ENCODE assay signal across 1 cellular context in the genomic region with DNA sequence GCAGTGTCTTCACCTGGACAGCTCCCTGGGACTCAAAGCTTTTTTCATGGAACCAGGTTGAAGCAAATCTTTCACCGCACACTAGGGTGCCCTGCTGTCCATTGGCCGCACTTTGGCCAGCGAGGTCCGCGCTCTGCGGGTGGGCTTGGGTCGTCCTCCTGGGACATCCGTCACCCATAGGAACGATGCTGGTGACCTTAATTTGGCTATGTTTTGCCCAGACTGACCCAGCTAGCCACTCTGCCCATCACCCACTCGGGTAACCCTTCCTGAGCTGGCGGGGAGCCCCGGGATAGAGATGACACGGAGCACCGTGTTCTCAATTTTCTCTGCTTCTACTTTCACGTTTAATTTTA.
TF ChIP-seq lines count a peak whose summit lies in the region.

No MANE protein-coding gene starts in this region.

TF ChIP-seq in GM23338, 12 proteins besides CTCF, POLR2A, EP300 and RAD21 (continued from another document):
- TF ChIP-seq, protein P1, sequence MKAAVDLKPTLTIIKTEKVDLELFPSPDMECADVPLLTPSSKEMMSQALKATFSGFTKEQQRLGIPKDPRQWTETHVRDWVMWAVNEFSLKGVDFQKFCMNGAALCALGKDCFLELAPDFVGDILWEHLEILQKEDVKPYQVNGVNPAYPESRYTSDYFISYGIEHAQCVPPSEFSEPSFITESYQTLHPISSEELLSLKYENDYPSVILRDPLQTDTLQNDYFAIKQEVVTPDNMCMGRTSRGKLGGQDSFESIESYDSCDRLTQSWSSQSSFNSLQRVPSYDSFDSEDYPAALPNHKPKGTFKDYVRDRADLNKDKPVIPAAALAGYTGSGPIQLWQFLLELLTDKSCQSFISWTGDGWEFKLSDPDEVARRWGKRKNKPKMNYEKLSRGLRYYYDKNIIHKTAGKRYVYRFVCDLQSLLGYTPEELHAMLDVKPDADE (IDR thresholded peaks at IDR 0.05): no peak
- TF ChIP-seq EZH2 (IDR thresholded peaks at IDR 0.05; ENCODE audit: low read depth, unreplicated experiment) (no peak), EZH2phosphoT487 (IDR thresholded peaks at IDR 0.05; ENCODE audit: unreplicated experiment) (no peak), POLR2AphosphoS5 (IDR thresholded peaks at IDR 0.05; ENCODE audit: low read depth) (no peak), JUNB (IDR thresholded peaks at IDR 0.05; ENCODE audit: unreplicated experiment) (no peak), STAT1 (IDR thresholded peaks at IDR 0.05; ENCODE audit: unreplicated experiment) (no peak), CREB1 (CRISPR knock-in tag; IDR thresholded peaks at IDR 0.05; ENCODE audit: low read depth) (no peak), ZNF114 (CRISPR knock-in tag; IDR thresholded peaks at IDR 0.05) (no peak)
- TF ChIP-seq, protein P2, sequence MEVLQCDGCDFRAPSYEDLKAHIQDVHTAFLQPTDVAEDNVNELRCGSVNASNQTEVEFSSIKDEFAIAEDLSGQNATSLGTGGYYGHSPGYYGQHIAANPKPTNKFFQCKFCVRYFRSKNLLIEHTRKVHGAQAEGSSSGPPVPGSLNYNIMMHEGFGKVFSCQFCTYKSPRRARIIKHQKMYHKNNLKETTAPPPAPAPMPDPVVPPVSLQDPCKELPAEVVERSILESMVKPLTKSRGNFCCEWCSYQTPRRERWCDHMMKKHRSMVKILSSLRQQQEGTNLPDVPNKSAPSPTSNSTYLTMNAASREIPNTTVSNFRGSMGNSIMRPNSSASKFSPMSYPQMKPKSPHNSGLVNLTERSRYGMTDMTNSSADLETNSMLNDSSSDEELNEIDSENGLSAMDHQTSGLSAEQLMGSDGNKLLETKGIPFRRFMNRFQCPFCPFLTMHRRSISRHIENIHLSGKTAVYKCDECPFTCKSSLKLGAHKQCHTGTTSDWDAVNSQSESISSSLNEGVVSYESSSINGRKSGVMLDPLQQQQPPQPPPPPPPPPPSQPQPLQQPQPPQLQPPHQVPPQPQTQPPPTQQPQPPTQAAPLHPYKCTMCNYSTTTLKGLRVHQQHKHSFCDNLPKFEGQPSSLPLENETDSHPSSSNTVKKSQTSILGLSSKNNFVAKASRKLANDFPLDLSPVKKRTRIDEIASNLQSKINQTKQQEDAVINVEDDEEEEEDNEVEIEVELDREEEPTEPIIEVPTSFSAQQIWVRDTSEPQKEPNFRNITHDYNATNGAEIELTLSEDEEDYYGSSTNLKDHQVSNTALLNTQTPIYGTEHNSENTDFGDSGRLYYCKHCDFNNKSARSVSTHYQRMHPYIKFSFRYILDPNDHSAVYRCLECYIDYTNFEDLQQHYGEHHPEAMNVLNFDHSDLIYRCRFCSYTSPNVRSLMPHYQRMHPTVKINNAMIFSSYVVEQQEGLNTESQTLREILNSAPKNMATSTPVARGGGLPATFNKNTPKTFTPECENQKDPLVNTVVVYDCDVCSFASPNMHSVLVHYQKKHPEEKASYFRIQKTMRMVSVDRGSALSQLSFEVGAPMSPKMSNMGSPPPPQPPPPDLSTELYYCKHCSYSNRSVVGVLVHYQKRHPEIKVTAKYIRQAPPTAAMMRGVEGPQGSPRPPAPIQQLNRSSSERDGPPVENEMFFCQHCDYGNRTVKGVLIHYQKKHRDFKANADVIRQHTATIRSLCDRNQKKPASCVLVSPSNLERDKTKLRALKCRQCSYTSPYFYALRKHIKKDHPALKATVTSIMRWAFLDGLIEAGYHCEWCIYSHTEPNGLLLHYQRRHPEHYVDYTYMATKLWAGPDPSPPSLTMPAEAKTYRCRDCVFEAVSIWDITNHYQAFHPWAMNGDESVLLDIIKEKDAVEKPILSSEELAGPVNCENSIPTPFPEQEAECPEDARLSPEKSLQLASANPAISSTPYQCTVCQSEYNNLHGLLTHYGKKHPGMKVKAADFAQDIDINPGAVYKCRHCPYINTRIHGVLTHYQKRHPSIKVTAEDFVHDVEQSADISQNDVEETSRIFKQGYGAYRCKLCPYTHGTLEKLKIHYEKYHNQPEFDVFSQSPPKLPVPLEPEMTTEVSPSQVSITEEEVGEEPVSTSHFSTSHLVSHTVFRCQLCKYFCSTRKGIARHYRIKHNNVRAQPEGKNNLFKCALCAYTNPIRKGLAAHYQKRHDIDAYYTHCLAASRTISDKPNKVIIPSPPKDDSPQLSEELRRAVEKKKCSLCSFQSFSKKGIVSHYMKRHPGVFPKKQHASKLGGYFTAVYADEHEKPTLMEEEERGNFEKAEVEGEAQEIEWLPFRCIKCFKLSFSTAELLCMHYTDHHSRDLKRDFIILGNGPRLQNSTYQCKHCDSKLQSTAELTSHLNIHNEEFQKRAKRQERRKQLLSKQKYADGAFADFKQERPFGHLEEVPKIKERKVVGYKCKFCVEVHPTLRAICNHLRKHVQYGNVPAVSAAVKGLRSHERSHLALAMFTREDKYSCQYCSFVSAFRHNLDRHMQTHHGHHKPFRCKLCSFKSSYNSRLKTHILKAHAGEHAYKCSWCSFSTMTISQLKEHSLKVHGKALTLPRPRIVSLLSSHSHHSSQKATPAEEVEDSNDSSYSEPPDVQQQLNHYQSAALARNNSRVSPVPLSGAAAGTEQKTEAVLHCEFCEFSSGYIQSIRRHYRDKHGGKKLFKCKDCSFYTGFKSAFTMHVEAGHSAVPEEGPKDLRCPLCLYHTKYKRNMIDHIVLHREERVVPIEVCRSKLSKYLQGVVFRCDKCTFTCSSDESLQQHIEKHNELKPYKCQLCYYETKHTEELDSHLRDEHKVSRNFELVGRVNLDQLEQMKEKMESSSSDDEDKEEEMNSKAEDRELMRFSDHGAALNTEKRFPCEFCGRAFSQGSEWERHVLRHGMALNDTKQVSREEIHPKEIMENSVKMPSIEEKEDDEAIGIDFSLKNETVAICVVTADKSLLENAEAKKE (CRISPR knock-in tag; IDR thresholded peaks at IDR 0.05): no peak
- TF ChIP-seq, protein P3, sequence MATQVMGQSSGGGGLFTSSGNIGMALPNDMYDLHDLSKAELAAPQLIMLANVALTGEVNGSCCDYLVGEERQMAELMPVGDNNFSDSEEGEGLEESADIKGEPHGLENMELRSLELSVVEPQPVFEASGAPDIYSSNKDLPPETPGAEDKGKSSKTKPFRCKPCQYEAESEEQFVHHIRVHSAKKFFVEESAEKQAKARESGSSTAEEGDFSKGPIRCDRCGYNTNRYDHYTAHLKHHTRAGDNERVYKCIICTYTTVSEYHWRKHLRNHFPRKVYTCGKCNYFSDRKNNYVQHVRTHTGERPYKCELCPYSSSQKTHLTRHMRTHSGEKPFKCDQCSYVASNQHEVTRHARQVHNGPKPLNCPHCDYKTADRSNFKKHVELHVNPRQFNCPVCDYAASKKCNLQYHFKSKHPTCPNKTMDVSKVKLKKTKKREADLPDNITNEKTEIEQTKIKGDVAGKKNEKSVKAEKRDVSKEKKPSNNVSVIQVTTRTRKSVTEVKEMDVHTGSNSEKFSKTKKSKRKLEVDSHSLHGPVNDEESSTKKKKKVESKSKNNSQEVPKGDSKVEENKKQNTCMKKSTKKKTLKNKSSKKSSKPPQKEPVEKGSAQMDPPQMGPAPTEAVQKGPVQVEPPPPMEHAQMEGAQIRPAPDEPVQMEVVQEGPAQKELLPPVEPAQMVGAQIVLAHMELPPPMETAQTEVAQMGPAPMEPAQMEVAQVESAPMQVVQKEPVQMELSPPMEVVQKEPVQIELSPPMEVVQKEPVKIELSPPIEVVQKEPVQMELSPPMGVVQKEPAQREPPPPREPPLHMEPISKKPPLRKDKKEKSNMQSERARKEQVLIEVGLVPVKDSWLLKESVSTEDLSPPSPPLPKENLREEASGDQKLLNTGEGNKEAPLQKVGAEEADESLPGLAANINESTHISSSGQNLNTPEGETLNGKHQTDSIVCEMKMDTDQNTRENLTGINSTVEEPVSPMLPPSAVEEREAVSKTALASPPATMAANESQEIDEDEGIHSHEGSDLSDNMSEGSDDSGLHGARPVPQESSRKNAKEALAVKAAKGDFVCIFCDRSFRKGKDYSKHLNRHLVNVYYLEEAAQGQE (IDR thresholded peaks at IDR 0.05; ENCODE audit: unreplicated experiment): no peak
